ENCODE assay signal across 11 cellular contexts in genomic region chr14:96253140-96253539, GRCh38. TPM values are rescaled to one million over a fixed set of nuclear protein-coding genes. Genes with fewer than 3 reads are reported as not detected.
DNase-seq lines count a peak whose midpoint lies in the region.
"Had no signal": no experiment of that assay in that cellular context is flagged by ENCODE, and none has a peak within 500 bp of the region (broad histone marks: within the 10 kb centered on the region; RNA-seq: fewer than 3 reads in every experiment).

No MANE protein-coding gene starts in this region.

- H3K9me2 ChIP-seq in Karpas-422 (replicated peaks; ENCODE audit: insufficient read depth, low read length) = no peaks in the 10 kb centered on the region

- H3K4me2 ChIP-seq in Karpas-422 (ENCODE audit: low read depth, low read length, poor library complexity, severe bottlenecking) = no peak overlapping the region

- no peaks in the 10 kb centered on the region for H3K79me2 ChIP-seq in Karpas-422 (ENCODE audit: low read length)

- H3K36me3 ChIP-seq in esophagus (ENCODE audit: control insufficient read depth in 2 of 2, insufficient read depth in 2 of 2, low read length in 1 of 2) = no peaks in the 10 kb centered on the region
- no peaks in the 10 kb centered on the region for H3K36me3 ChIP-seq in Karpas-422 (ENCODE audit: insufficient read depth, low read length)
- H3K36me3 ChIP-seq: heart left ventricle, WERI-Rb-1 had no signal

- H3K9me3 ChIP-seq in esophagus (ENCODE audit: control insufficient read depth in 2 of 2, insufficient read depth in 1 of 2, low read depth in 1 of 2, low read length in 1 of 2) (no peaks in the 10 kb centered on the region), Karpas-422 (ENCODE audit: low read length) (no peaks in the 10 kb centered on the region)
- H3K9me3 ChIP-seq: heart left ventricle had no signal

- no peaks in the 10 kb centered on the region for H3K27me3 ChIP-seq in esophagus (ENCODE audit: control insufficient read depth in 1 of 2, insufficient read depth in 2 of 2, low read length in 2 of 2)
- H3K27me3 ChIP-seq in Karpas-422 (ENCODE audit: low read length) = no peaks in the 10 kb centered on the region

- H4K20me1 ChIP-seq in Karpas-422 (ENCODE audit: insufficient read depth, low read depth, low read length) = no peaks in the 10 kb centered on the region

- H3K27ac ChIP-seq in esophagus (ENCODE audit: low read depth in 2 of 2, low read length in 1 of 2) (peak overlapping the region; percentile 9 to 33), Karpas-422 (ENCODE audit: low read length) (no peak overlapping the region)
- H3K27ac ChIP-seq: heart left ventricle, WERI-Rb-1 had no signal

- 31 to 49% methylated on average over 6 of the region's 6 CpGs for WGBS in esophagus, 2 donors

- H3K4me3 ChIP-seq in esophagus (ENCODE audit: low read depth in 1 of 2, low read length in 2 of 2) (no peak overlapping the region), Karpas-422 (ENCODE audit: low read length) (no peak overlapping the region)
- H3K4me3 ChIP-seq: heart left ventricle had no signal

- H3K9ac ChIP-seq in Karpas-422 (ENCODE audit: low read length) = no peak overlapping the region

- DNase-seq in COLO668 (lab: John Stamatoyannopoulos, UW; ENCODE audit: unreplicated experiment) (peak; percentile 54), NCI-H1694 (lab: John Stamatoyannopoulos, UW) (peak; percentile 97), non-pigmented ciliary epithelial cell (ENCODE audit: low read depth) (peak; percentile 83), Karpas-422 (no peak), CD1c-positive myeloid dendritic cell (ENCODE audit: extremely low spot score) (no peak)
- DNase-seq in central memory CD4-positive, alpha-beta T cell = no peak
- no peak for DNase-seq in stimulated activated CD4-positive, alpha-beta T cell treated with anti-CD3 and anti-CD28 coated beads, Interleukin-1b, Interleukin-23, amount 100 ng/mL, for 48 hours
- DNase-seq: heart left ventricle, retina, WERI-Rb-1 had no signal

- H2AFZ ChIP-seq in Karpas-422 (ENCODE audit: low read length) = no peak overlapping the region

- H3K4me1 ChIP-seq in esophagus (ENCODE audit: control insufficient read depth in 2 of 2, insufficient read depth in 2 of 2, low read length in 1 of 2) = peaks cover 4 to 10% of the 10 kb centered on the region in 2 donors
- H3K4me1 ChIP-seq in Karpas-422 (ENCODE audit: low read length) = no peaks in the 10 kb centered on the region

RNA-seq across cellular contexts. Expression of gene BDKRB1, which starts 2.9 kb away (rescaled TPM):
- polyA plus RNA-seq in esophagus = 10 to 100 TPM; 13.4 to 18.5 TPM
- total RNA-seq in Karpas-422 (2014; rRNA removed; shearing (Covaris generic); ENCODE audit: low replicate concordance) = not detected in 2 replicates

RNA-seq across cellular contexts. Expression of gene BDKRB2, which starts 48.5 kb away (rescaled TPM):
- polyA plus RNA-seq in esophagus = 10 to 100 TPM in 1 of 2 donors, 1 to 10 TPM in 1; 8.2 to 15.1 TPM
- total RNA-seq in Karpas-422 (2014; rRNA removed; shearing (Covaris generic); ENCODE audit: low replicate concordance) = not detected in 2 replicates

Comparison
In these comparisons a context has a peak if more than half of its experiments do, and no peak if none do; other contexts are left out.
1. DNase-seq: peak in COLO668 (single experiment), NCI-H1694 (single experiment) and non-pigmented ciliary epithelial cell (single experiment); none in Karpas-422 (single experiment), central memory CD4-positive, alpha-beta T cell (single experiment), CD1c-positive myeloid dendritic cell (single experiment) and stimulated activated CD4-positive, alpha-beta T cell treated with anti-CD3 and anti-CD28 coated beads, Interleukin-1b, Interleukin-23, amount 100 ng/mL, for 48 hours (single experiment).